7 cellular contexts compared by ENCODE assay signal in the genomic region with DNA sequence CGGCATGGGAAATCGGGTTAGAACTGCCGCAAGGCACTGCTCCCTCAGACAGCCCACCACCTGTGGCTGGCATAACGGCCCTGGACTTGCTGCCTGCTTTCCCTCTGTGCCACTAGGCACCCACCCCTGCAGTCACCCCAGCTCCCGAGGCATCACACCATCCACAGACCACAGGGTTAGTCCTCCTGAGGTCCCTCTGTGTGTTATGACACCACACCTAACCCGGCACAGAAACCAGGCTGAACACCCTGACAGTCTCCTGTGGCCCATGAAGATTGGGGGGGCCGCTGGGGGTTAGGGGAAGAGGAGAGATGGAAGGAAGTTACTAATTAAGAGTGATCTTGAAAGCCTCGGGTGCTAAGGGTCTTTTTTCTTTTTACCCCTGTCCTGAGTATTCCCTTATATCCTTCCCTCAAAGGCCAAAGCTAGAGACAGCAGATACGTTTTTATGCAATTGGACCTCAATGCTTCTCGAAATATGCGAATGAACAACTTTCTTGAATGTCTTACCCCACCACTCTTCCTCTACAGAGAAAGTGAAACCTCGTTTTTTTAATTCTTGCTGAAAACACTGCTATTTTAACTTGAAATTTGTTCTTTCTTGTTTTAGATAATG. TPM values are rescaled to one million over a fixed set of nuclear protein-coding genes. Genes with fewer than 3 reads are reported as not detected.
DNase-seq lines count a peak whose midpoint lies in the region; ATAC-seq and TF ChIP-seq lines count a peak whose summit lies in the region.

No MANE protein-coding gene starts in this region.

- no peak overlapping the region for H3K27ac Mint-ChIP-seq in T-helper 17 cell
- peak overlapping the region; percentile 74 for H3K27ac Mint-ChIP-seq in chondrocyte (ENCODE audit: unreplicated experiment)
- no peak overlapping the region for H3K27ac Mint-ChIP-seq in glutamatergic neuron (ENCODE audit: unreplicated experiment)

- intact Hi-C loops in sigmoid colon (cut with DNase I): no loop called here

- peak overlapping the region in 1 of 4 donors; percentile 10 for H3K4me3 ChIP-seq in sigmoid colon

- H3K27ac ChIP-seq in sigmoid colon: peak overlapping the region; percentile 31 to 59 (median 55)

- TF ChIP-seq EP300 in sigmoid colon (IDR thresholded peaks at IDR 0.05): no peak

- no peak for TF ChIP-seq CTCF in chondrocyte (IDR thresholded peaks at IDR 0.05)
- TF ChIP-seq CTCF in sigmoid colon (IDR thresholded peaks at IDR 0.05): no peak
- TF ChIP-seq CTCF in glutamatergic neuron (IDR thresholded peaks at IDR 0.05; ENCODE audit: partially characterized antibody, unreplicated experiment): no peak

- no peaks in the 10 kb centered on the region for H3K9me3 Mint-ChIP-seq in chondrocyte (ENCODE audit: low read depth)
- peaks cover 2% of the 10 kb centered on the region for H3K9me3 Mint-ChIP-seq in glutamatergic neuron (ENCODE audit: unreplicated experiment)

- peak overlapping the region; percentile 95 for H3K4me3 Mint-ChIP-seq in T-helper 17 cell
- H3K4me3 Mint-ChIP-seq in chondrocyte (ENCODE audit: unreplicated experiment): no peak overlapping the region
- no peak overlapping the region for H3K4me3 Mint-ChIP-seq in glutamatergic neuron (ENCODE audit: unreplicated experiment)

- H3K4me1 Mint-ChIP-seq in T-helper 17 cell (peaks cover 59% of the 10 kb centered on the region), chondrocyte (ENCODE audit: low read depth) (peaks cover 49% of the 10 kb centered on the region), glutamatergic neuron (ENCODE audit: low read depth, unreplicated experiment) (peaks cover 5% of the 10 kb centered on the region)

- H3K27me3 Mint-ChIP-seq in T-helper 17 cell: no peaks in the 10 kb centered on the region
- H3K27me3 Mint-ChIP-seq in chondrocyte (ENCODE audit: low read depth): no peaks in the 10 kb centered on the region
- H3K27me3 Mint-ChIP-seq in glutamatergic neuron (ENCODE audit: unreplicated experiment): no peaks in the 10 kb centered on the region

- 40 to 80% methylated on average over 12 of the region's 12 CpGs for WGBS in sigmoid colon, 2 donors

- no peaks in the 10 kb centered on the region for H3K27me3 ChIP-seq in sigmoid colon

- H3K36me3 ChIP-seq in sigmoid colon: no peaks in the 10 kb centered on the region

- H3K36me3 Mint-ChIP-seq in T-helper 17 cell (ENCODE audit: low read depth) (peaks cover 10% of the 10 kb centered on the region), chondrocyte (ENCODE audit: low read depth) (no peaks in the 10 kb centered on the region), glutamatergic neuron (ENCODE audit: unreplicated experiment) (no peaks in the 10 kb centered on the region)

- ATAC-seq in GM21786 (IDR thresholded peaks at IDR 0.05; ENCODE audit: unreplicated experiment): peak; percentile 41
- ATAC-seq in T-helper 17 cell: peak; percentile 50

- H3K9me3 ChIP-seq in T-helper 17 cell (ENCODE audit: control insufficient read depth, low read length, poor library complexity, severe bottlenecking): no peaks in the 10 kb centered on the region
- no peaks in the 10 kb centered on the region for H3K9me3 ChIP-seq in sigmoid colon

- peaks cover 0 to 12% (median 8%) of the 10 kb centered on the region in 4 donors for H3K4me1 ChIP-seq in sigmoid colon

- DNase-seq in T-helper 17 cell (peak in 2 of 3 donors; percentile 40 to 42), chondrocyte (ENCODE audit: low spot score) (no peak), sigmoid colon (peak; percentile 51), glutamatergic neuron (no peak), NCI-H2107 (lab: John Stamatoyannopoulos, UW) (no peak), Ammon's horn (ENCODE audit: low spot score) (no peak)

- TF ChIP-seq POLR2A in sigmoid colon (IDR thresholded peaks at IDR 0.05): no peak

RNA-seq across cellular contexts. Expression of gene CYTH1, which starts 7.0 kb away (rescaled TPM):
- total RNA-seq in T-helper 17 cell (100 to 1,000 TPM; 462 to 497 TPM), chondrocyte (79.2 to 155 TPM (median 80.8 TPM) in 3 replicates), sigmoid colon (10 to 100 TPM; 26.7 to 38.5 (median 35.2) TPM), glutamatergic neuron (ENCODE audit: unreplicated experiment) (57.2 TPM)
- 10 to 100 TPM; 56.5 to 83.8 (median 64.3) TPM for polyA plus RNA-seq in sigmoid colon

Comparison
In these comparisons a context has a peak if more than half of its experiments do, and no peak if none do; other contexts are left out.
1. DNase-seq: peak in T-helper 17 cell (2 of 3) and sigmoid colon (single experiment); none in chondrocyte (single experiment), glutamatergic neuron (single experiment), NCI-H2107 (single experiment) and Ammon's horn (single experiment).